1 cellular context compared by ENCODE assay signal in genomic region chr21:35984654-35985366, GRCh38.
TF ChIP-seq lines count a peak whose summit lies in the region.

No MANE protein-coding gene starts in this region.

TF ChIP-seq in HepG2, 621 proteins besides CTCF, POLR2A, EP300 and RAD21 (continued from another document and continues in another):
- TF ChIP-seq ZNF20 (CRISPR knock-in tag; IDR thresholded peaks at IDR 0.05) = no peak
- no peak for TF ChIP-seq ZNF512B (CRISPR knock-in tag; IDR thresholded peaks at IDR 0.05; ENCODE audit: borderline replicate concordance)
- TF ChIP-seq KLF6 (CRISPR knock-in tag; IDR thresholded peaks at IDR 0.05) = no peak
- TF ChIP-seq ZNF253 (CRISPR knock-in tag; IDR thresholded peaks at IDR 0.05; ENCODE audit: borderline replicate concordance) = no peak
- TF ChIP-seq KDM2A (CRISPR knock-in tag; IDR thresholded peaks at IDR 0.05; ENCODE audit: borderline replicate concordance, low read depth) = no peak
- TF ChIP-seq NFIC (IDR thresholded peaks at IDR 0.05; ENCODE audit: low read length) = no peak; the same call in 1 of the 2 replicates
- 0 out of 2 replicates have a peak, but pooled peaks have one; percentile 33 for TF ChIP-seq ZNF574 (CRISPR knock-in tag; IDR thresholded peaks at IDR 0.05)
- no peak for TF ChIP-seq NAIF1 (CRISPR knock-in tag; IDR thresholded peaks at IDR 0.05; ENCODE audit: borderline replicate concordance)
- TF ChIP-seq FOSL1 (CRISPR knock-in tag; IDR thresholded peaks at IDR 0.05; ENCODE audit: borderline replicate concordance) = no peak
- no peak for TF ChIP-seq ZNF790 (CRISPR knock-in tag; IDR thresholded peaks at IDR 0.05; ENCODE audit: borderline replicate concordance)
- TF ChIP-seq HNRNPLL (IDR thresholded peaks at IDR 0.05; ENCODE audit: low read depth, low read length, poor library complexity, severe bottlenecking) = no peak
- no peak for TF ChIP-seq ZSCAN21 (CRISPR knock-in tag; IDR thresholded peaks at IDR 0.05; ENCODE audit: borderline replicate concordance)
- TF ChIP-seq ELF4 (CRISPR knock-in tag; IDR thresholded peaks at IDR 0.05; ENCODE audit: borderline replicate concordance) = no peak
- TF ChIP-seq PATZ1 (CRISPR knock-in tag; IDR thresholded peaks at IDR 0.05) = no peak
- no peak for TF ChIP-seq ZNF747 (CRISPR knock-in tag; IDR thresholded peaks at IDR 0.05; ENCODE audit: borderline replicate concordance)
- no peak for TF ChIP-seq ZNF773 (CRISPR knock-in tag; IDR thresholded peaks at IDR 0.05; ENCODE audit: borderline replicate concordance)
- no peak for TF ChIP-seq DMTF1 (CRISPR knock-in tag; IDR thresholded peaks at IDR 0.05)
- no peak for TF ChIP-seq SOX13 (IDR thresholded peaks at IDR 0.05)
- TF ChIP-seq SOX13 (CRISPR knock-in tag; conservative IDR thresholded peaks at IDR 0.05 in 1 of 2, IDR thresholded peaks at IDR 0.05 in 1 of 2) = peak in 1 of 2 experiments; percentile 88; a peak in 2 of 4 replicates
- no peak for TF ChIP-seq ZBTB7A (CRISPR knock-in tag; IDR thresholded peaks at IDR 0.05)
- no peak for TF ChIP-seq KLF13 (CRISPR knock-in tag; IDR thresholded peaks at IDR 0.05)
- no peak for TF ChIP-seq ZNF792 (CRISPR knock-in tag; IDR thresholded peaks at IDR 0.05)
- TF ChIP-seq ZFP41 (CRISPR knock-in tag; IDR thresholded peaks at IDR 0.05; ENCODE audit: borderline replicate concordance) = no peak
- no peak for TF ChIP-seq SRSF4 (IDR thresholded peaks at IDR 0.05; ENCODE audit: low read depth, low read length, poor library complexity, severe bottlenecking)
- TF ChIP-seq ZNF343 (CRISPR knock-in tag; IDR thresholded peaks at IDR 0.05) = no peak
- TF ChIP-seq TARDBP (CRISPR knock-in tag; IDR thresholded peaks at IDR 0.05) = peak; percentile 67; the same call in 1 of the 2 replicates
- TF ChIP-seq ZNF563 (CRISPR knock-in tag; IDR thresholded peaks at IDR 0.05) = no peak
- no peak for TF ChIP-seq NFE2L2 (IDR thresholded peaks at IDR 0.05; ENCODE audit: low read length)
- TF ChIP-seq DRAP1 (CRISPR knock-in tag; IDR thresholded peaks at IDR 0.05) = no peak
- TF ChIP-seq GTF2F1 (IDR thresholded peaks at IDR 0.05; ENCODE audit: low read length) = no peak
- no peak for TF ChIP-seq MAF1 (CRISPR knock-in tag; IDR thresholded peaks at IDR 0.05; ENCODE audit: borderline replicate concordance)
- no peak for TF ChIP-seq HOXA5 (CRISPR knock-in tag; IDR thresholded peaks at IDR 0.05)
- TF ChIP-seq TEAD3 (CRISPR knock-in tag; optimal IDR thresholded peaks at IDR 0.05; ENCODE audit: borderline replicate concordance) = no peak
- no peak for TF ChIP-seq TRAFD1 (CRISPR knock-in tag; IDR thresholded peaks at IDR 0.05; ENCODE audit: borderline replicate concordance)
- TF ChIP-seq ZNF512 (CRISPR knock-in tag; IDR thresholded peaks at IDR 0.05) = no peak
- no peak for TF ChIP-seq IKZF5 (CRISPR knock-in tag; IDR thresholded peaks at IDR 0.05)
- TF ChIP-seq POLR2AphosphoS2 (IDR thresholded peaks at IDR 0.05; ENCODE audit: low read depth, low read length) = no peak
- no peak for TF ChIP-seq ZNF589 (CRISPR knock-in tag; conservative IDR thresholded peaks at IDR 0.05)
- TF ChIP-seq CERS6 (CRISPR knock-in tag; IDR thresholded peaks at IDR 0.05) = no peak
- TF ChIP-seq ZBTB8A (CRISPR knock-in tag; IDR thresholded peaks at IDR 0.05; ENCODE audit: borderline replicate concordance, low read depth) = no peak
- no peak for TF ChIP-seq HCFC1 (IDR thresholded peaks at IDR 0.05; ENCODE audit: low read depth, low read length)
- no peak for TF ChIP-seq ATF3 (CRISPR knock-in tag; IDR thresholded peaks at IDR 0.05)
- TF ChIP-seq HIC2 (CRISPR knock-in tag; IDR thresholded peaks at IDR 0.05; ENCODE audit: low read depth) = no peak
- no peak for TF ChIP-seq KLF11 (CRISPR knock-in tag; IDR thresholded peaks at IDR 0.05)
- no peak for TF ChIP-seq SOX6 (IDR thresholded peaks at IDR 0.05)
- peak; percentile 79 for TF ChIP-seq SOX6 (CRISPR knock-in tag; IDR thresholded peaks at IDR 0.05)
- TF ChIP-seq FOXC1 (CRISPR knock-in tag; IDR thresholded peaks at IDR 0.05; ENCODE audit: borderline replicate concordance) = no peak
- TF ChIP-seq ZSCAN29 (CRISPR knock-in tag; conservative IDR thresholded peaks at IDR 0.05) = no peak
